8 cellular contexts compared by ENCODE assay signal in genomic region chr19:51339313-51339686, GRCh38. TPM values are rescaled to one million over a fixed set of nuclear protein-coding genes. Genes with fewer than 3 reads are reported as not detected.
DNase-seq lines count a peak whose midpoint lies in the region; ATAC-seq and TF ChIP-seq lines count a peak whose summit lies in the region.

No MANE protein-coding gene starts in this region.

- ATAC-seq in gastrocnemius medialis (peak in 1 of 2 donors; percentile 3), HG02571 (IDR thresholded peaks at IDR 0.05; ENCODE audit: unreplicated experiment) (no peak)

- H3K4me3 ChIP-seq in left ventricle myocardium inferior (peak overlapping the region; percentile 78), SK-N-SH (ENCODE audit: low read depth in 2 of 2, low read length in 1 of 2) (peak overlapping the region; percentile 63 to 80), foreskin fibroblast (ENCODE audit: low read depth in 1 of 2, low read length in 2 of 2) (peak overlapping the region; percentile 62 to 68), gastrocnemius medialis (peak overlapping the region; percentile 49 to 60 (median 55))

- peak overlapping the region; percentile 42 for H3K27ac ChIP-seq in left ventricle myocardium inferior (replicated peaks)
- peak overlapping the region; percentile 65 to 76; a peak in 3 of 4 replicates for H3K27ac ChIP-seq in SK-N-SH (ENCODE audit: low read depth in 2 of 2, low read length in 1 of 2)
- peak overlapping the region in 3 of 4 donors; percentile 9 to 59 (median 39) for H3K27ac ChIP-seq in gastrocnemius medialis

- intact Hi-C loops in left ventricle myocardium inferior (cut with micrococcal nuclease) (no loop called here), cardiac septum (cut with DNase I) (loop anchor here (5.0 kb wide), 1 partner anchor 98 kb away; no protein-coding TSS in a partner anchor), gastrocnemius medialis (cut with DNase I; ENCODE audit: low total_unique reads) (loop anchor here (1.0 to 5.0 kb wide), 4 partner anchors 28 to 255 kb away; partner anchors contain the start of gene ZNF175)

- H3K4me2 ChIP-seq in SK-N-SH: peak overlapping the region; percentile 97

- H3K4me1 ChIP-seq in left ventricle myocardium inferior (peaks cover 20% of the 10 kb centered on the region), SK-N-SH (ENCODE audit: control insufficient read depth in 1 of 2, insufficient read depth in 2 of 2, low read depth in 1 of 2, low read length in 1 of 2) (peaks cover 0 to 8% of the 10 kb centered on the region in 2 experiments; a peak in 1 of 4 replicates), gastrocnemius medialis (peaks cover 4 to 17% of the 10 kb centered on the region in 2 donors)

- no peak for TF ChIP-seq POLR2A in gastrocnemius medialis (IDR thresholded peaks at IDR 0.05)

- in situ Hi-C loops in gastrocnemius medialis (cut with MboI; ENCODE audit: low sequenced_read_pairs in 4 of 4): loop anchor here in 1 of 4 donors (5.0 kb wide), 1 partner anchor 58 kb away; no protein-coding TSS in a partner anchor

- peak overlapping the region; percentile 57; the same call in 1 of the 2 replicates for H3K9ac ChIP-seq in SK-N-SH

- no peaks in the 10 kb centered on the region for H3K9me3 ChIP-seq in left ventricle myocardium inferior (replicated peaks)
- H3K9me3 ChIP-seq in SK-N-SH: no peaks in the 10 kb centered on the region
- H3K9me3 ChIP-seq in gastrocnemius medialis: no peaks in the 10 kb centered on the region

- DNase-seq in left ventricle myocardium inferior (no peak), cardiac septum (ENCODE audit: low spot score) (no peak), SK-N-SH (no peak), foreskin fibroblast (no peak), gastrocnemius medialis (no peak), NCI-H1105 (lab: John Stamatoyannopoulos, UW) (no peak)
- no peak for DNase-seq in activated CD4-positive, CD25-positive, alpha-beta regulatory T cell treated with anti-CD3 and anti-CD28 coated beads, Interleukin-2, amount 50 U/mL, for 72 hours

- H2AFZ ChIP-seq in SK-N-SH (ENCODE audit: low read depth): peak overlapping the region; percentile 99

- POLR2A ChIA-PET in SK-N-SH (lab: Yijun Ruan, JAX): interaction anchor here (1.3 kb wide), 1 partner anchor 28 kb away, joined by 7 read pairs; no protein-coding TSS in a partner anchor

- H3K36me3 ChIP-seq in left ventricle myocardium inferior (no peaks in the 10 kb centered on the region), SK-N-SH (replicated peaks in 1 of 2; ENCODE audit: control insufficient read depth in 1 of 2, insufficient read depth in 2 of 2, low read length in 1 of 2) (no peaks in the 10 kb centered on the region), gastrocnemius medialis (no peaks in the 10 kb centered on the region)

- TF ChIP-seq RAD21 in SK-N-SH (IDR thresholded peaks at IDR 0.05; ENCODE audit: low read length): no peak

- H3K79me2 ChIP-seq in SK-N-SH (ENCODE audit: insufficient read depth): no peaks in the 10 kb centered on the region

- peaks cover 3% of the 10 kb centered on the region for H3F3A ChIP-seq in SK-N-SH (replicated peaks; ENCODE audit: insufficient read depth)

- no peak for TF ChIP-seq CTCF in left ventricle myocardium inferior (IDR thresholded peaks at IDR 0.05; ENCODE audit: borderline replicate concordance)
- TF ChIP-seq CTCF in SK-N-SH (IDR thresholded peaks at IDR 0.05): no peak
- TF ChIP-seq CTCF in foreskin fibroblast (IDR thresholded peaks at IDR 0.05; ENCODE audit: low read depth, low read length): no peak
- no peak for TF ChIP-seq CTCF in gastrocnemius medialis (IDR thresholded peaks at IDR 0.05 in 4 of 5, conservative IDR thresholded peaks at IDR 0.05 in 1 of 5)

- H3K9me2 ChIP-seq in SK-N-SH: no peaks in the 10 kb centered on the region

- 1% methylated on average over 10 of the region's 10 CpGs for WGBS in SK-N-SH (ENCODE audit: low lambda C conversion rate)

- H4K20me1 ChIP-seq in SK-N-SH (ENCODE audit: insufficient read depth): no peaks in the 10 kb centered on the region

- no peak for TF ChIP-seq EP300 in SK-N-SH (IDR thresholded peaks at IDR 0.05; ENCODE audit: borderline replicate concordance in 1 of 2, low read depth in 1 of 2, low read length in 1 of 2)

- CTCF ChIA-PET in SK-N-SH (lab: Yijun Ruan, JAX): interaction anchor here (0.6 to 2.1 kb wide), 10 partner anchors 30 to 292 kb away, joined by 3 to 7 read pairs (median 4); no protein-coding TSS in a partner anchor

- no peaks in the 10 kb centered on the region for H3K27me3 ChIP-seq in left ventricle myocardium inferior (ENCODE audit: low read depth)
- H3K27me3 ChIP-seq in SK-N-SH (ENCODE audit: insufficient read depth): no peaks in the 10 kb centered on the region
- H3K27me3 ChIP-seq in gastrocnemius medialis: peaks cover 0 to 9% (median 0%) of the 10 kb centered on the region in 3 donors

TF ChIP-seq in SK-N-SH, 30 proteins besides CTCF, POLR2A, EP300 and RAD21 (continues in another document):
- TF ChIP-seq RFX5 (IDR thresholded peaks at IDR 0.05; ENCODE audit: low read length): no peak
- no peak for TF ChIP-seq FOXJ3 (CRISPR knock-in tag; IDR thresholded peaks at IDR 0.05)
- TF ChIP-seq RXRA (IDR thresholded peaks at IDR 0.05; ENCODE audit: borderline replicate concordance, low read depth): no peak
- no peak for TF ChIP-seq USF1 (IDR thresholded peaks at IDR 0.05; ENCODE audit: borderline replicate concordance, low read depth)
- no peak for TF ChIP-seq TCF12 (IDR thresholded peaks at IDR 0.05)
- TF ChIP-seq ZBTB33 (IDR thresholded peaks at IDR 0.05; ENCODE audit: borderline replicate concordance, low read depth): no peak
- TF ChIP-seq SIN3A (IDR thresholded peaks at IDR 0.05; ENCODE audit: borderline replicate concordance, low read depth, low read length): no peak
- TF ChIP-seq FOSL2 (IDR thresholded peaks at IDR 0.05; ENCODE audit: borderline replicate concordance, low read depth): no peak
- no peak for TF ChIP-seq GABPA (IDR thresholded peaks at IDR 0.05; ENCODE audit: low read depth)
- no peak for TF ChIP-seq NFIC (IDR thresholded peaks at IDR 0.05; ENCODE audit: borderline replicate concordance)

RNA-seq across cellular contexts. Expression of gene VSIG10L, which starts 2.6 kb away (rescaled TPM):
- 0.66 TPM for total RNA-seq in left ventricle myocardium inferior
- 0.86 TPM for total RNA-seq in cardiac septum
- polyA plus RNA-seq in SK-N-SH (2012; rRNA removed): 2.3 and 2.7 TPM in 2 replicates
- polyA plus RNA-seq in SK-N-SH (2012; cell fraction: cytosol; rRNA removed): 1.2 and 1.8 TPM in 2 replicates
- polyA plus RNA-seq in SK-N-SH (2012; cell fraction: nucleus; rRNA removed): 11.8 and 12.3 TPM in 2 replicates
- under 1 TPM; 0.20 to 0.75 (median 0.34) TPM for total RNA-seq in gastrocnemius medialis

RNA-seq across cellular contexts. Expression of gene ETFB, which starts 26.9 kb away (rescaled TPM):
- total RNA-seq in left ventricle myocardium inferior (365 TPM), cardiac septum (180 TPM), gastrocnemius medialis (100 to 1,000 TPM; 118 to 164 (median 141) TPM)
- polyA plus RNA-seq in SK-N-SH (2012; rRNA removed): 130 and 169 TPM in 2 replicates
- polyA plus RNA-seq in SK-N-SH (2012; cell fraction: cytosol; rRNA removed): 93.1 and 117 TPM in 2 replicates
- polyA plus RNA-seq in SK-N-SH (2012; cell fraction: nucleus; rRNA removed): 54.1 and 80.5 TPM in 2 replicates

RNA-seq across cellular contexts. Expression of gene IGLON5, which starts 27.9 kb away (rescaled TPM):
- total RNA-seq in left ventricle myocardium inferior (not detected), cardiac septum (not detected), gastrocnemius medialis (not detected)
- polyA plus RNA-seq in SK-N-SH (2012; rRNA removed): 0.36 and 0.60 TPM in 2 replicates
- polyA plus RNA-seq in SK-N-SH (2012; cell fraction: cytosol; rRNA removed): 0.45 and 1.3 TPM in 2 replicates
- polyA plus RNA-seq in SK-N-SH (2012; cell fraction: nucleus; rRNA removed): 0.29 and 0.38 TPM in 2 replicates

RNA-seq across cellular contexts. Expression of gene CLDND2, which starts 29.5 kb away (rescaled TPM):
- total RNA-seq in left ventricle myocardium inferior: 1.5 TPM
- 1.0 TPM for total RNA-seq in cardiac septum
- 0.26 TPM in 1 of 2 replicates, not detected in the other for polyA plus RNA-seq in SK-N-SH (2012; rRNA removed)
- polyA plus RNA-seq in SK-N-SH (2012; cell fraction: cytosol; rRNA removed): 0.22 TPM in 2 replicates
- 0.32 and 0.48 TPM in 2 replicates for polyA plus RNA-seq in SK-N-SH (2012; cell fraction: nucleus; rRNA removed)
- not detected for total RNA-seq in gastrocnemius medialis

RNA-seq across cellular contexts. Expression of gene NKG7, which starts 33.2 kb away (rescaled TPM):
- total RNA-seq in left ventricle myocardium inferior (1.8 TPM), cardiac septum (3.6 TPM), gastrocnemius medialis (1 to 10 TPM in 1 of 4 donors, under 1 TPM in 1, not detected in 2; 0.73 to 1.2 TPM)
- not detected in 2 replicates for polyA plus RNA-seq in SK-N-SH (2012; rRNA removed)
- not detected in 2 replicates for polyA plus RNA-seq in SK-N-SH (2012; cell fraction: cytosol; rRNA removed)
- not detected in 2 replicates for polyA plus RNA-seq in SK-N-SH (2012; cell fraction: nucleus; rRNA removed)
